In the genomic region with DNA sequence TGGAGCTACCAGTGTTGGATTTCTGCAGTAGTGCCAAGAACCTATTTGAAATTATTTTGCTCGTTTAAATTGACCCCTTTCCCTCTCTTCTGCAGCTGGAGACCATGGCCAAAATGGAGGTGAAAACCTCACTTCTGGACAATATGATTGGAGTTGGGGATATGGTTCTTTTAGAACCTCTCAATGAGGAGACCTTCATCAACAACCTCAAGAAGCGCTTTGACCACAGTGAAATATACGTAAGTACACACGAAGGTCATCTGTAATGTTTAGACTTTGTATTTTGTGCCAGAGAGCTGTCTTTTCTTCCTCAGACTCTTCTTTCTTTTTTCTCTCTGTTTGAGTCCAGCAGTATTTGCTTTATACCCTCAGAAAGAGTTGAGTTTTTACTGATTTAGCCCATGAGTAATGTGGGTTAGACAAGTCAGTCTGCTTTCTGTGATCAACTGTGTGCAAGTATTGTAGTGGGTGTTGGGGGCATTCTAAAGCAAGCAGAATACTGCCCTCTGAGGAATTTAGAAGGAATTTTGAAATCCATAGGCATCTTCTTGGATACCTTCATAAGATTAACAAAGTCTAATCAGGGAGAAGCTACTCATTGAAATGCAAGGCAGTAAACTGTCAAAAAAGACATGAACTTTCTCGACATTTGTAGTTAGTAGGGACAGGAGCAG, we compare ENCODE assay signal across 1 cellular context.
TF ChIP-seq lines count a peak whose summit lies in the region.

No MANE protein-coding gene starts in this region.

TF ChIP-seq in IMR-90, 13 proteins besides CTCF, POLR2A, EP300 and RAD21:
- TF ChIP-seq NFE2L2 (IDR thresholded peaks at IDR 0.05; ENCODE audit: low read depth, low read length) (no peak), FOS (IDR thresholded peaks at IDR 0.05; ENCODE audit: low read depth, low read length) (no peak), RCOR1 (IDR thresholded peaks at IDR 0.05; ENCODE audit: insufficient replicate concordance, low read length) (no peak), MXI1 (IDR thresholded peaks at IDR 0.05; ENCODE audit: borderline replicate concordance, low read depth, low read length) (no peak), BHLHE40 (IDR thresholded peaks at IDR 0.05; ENCODE audit: low read depth, low read length) (no peak), SMC3 (IDR thresholded peaks at IDR 0.05; ENCODE audit: low read depth, low read length) (no peak), MAZ (IDR thresholded peaks at IDR 0.05; ENCODE audit: borderline replicate concordance, low read depth, low read length) (no peak), MAFK (IDR thresholded peaks at IDR 0.05; ENCODE audit: low read depth, low read length) (no peak), CEBPB (IDR thresholded peaks at IDR 0.05; ENCODE audit: low read depth, low read length) (no peak), RFX5 (IDR thresholded peaks at IDR 0.05; ENCODE audit: low read depth, low read length) (no peak), CHD1 (IDR thresholded peaks at IDR 0.05; ENCODE audit: low read depth, low read length) (no peak)
- TF ChIP-seq, protein P1, sequence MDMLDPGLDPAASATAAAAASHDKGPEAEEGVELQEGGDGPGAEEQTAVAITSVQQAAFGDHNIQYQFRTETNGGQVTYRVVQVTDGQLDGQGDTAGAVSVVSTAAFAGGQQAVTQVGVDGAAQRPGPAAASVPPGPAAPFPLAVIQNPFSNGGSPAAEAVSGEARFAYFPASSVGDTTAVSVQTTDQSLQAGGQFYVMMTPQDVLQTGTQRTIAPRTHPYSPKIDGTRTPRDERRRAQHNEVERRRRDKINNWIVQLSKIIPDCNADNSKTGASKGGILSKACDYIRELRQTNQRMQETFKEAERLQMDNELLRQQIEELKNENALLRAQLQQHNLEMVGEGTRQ (IDR thresholded peaks at IDR 0.05; ENCODE audit: low read depth, low read length) = no peak
- TF ChIP-seq, protein P2, sequence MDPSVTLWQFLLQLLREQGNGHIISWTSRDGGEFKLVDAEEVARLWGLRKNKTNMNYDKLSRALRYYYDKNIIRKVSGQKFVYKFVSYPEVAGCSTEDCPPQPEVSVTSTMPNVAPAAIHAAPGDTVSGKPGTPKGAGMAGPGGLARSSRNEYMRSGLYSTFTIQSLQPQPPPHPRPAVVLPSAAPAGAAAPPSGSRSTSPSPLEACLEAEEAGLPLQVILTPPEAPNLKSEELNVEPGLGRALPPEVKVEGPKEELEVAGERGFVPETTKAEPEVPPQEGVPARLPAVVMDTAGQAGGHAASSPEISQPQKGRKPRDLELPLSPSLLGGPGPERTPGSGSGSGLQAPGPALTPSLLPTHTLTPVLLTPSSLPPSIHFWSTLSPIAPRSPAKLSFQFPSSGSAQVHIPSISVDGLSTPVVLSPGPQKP (IDR thresholded peaks at IDR 0.05; ENCODE audit: borderline replicate concordance, low read depth, low read length) = no peak
